In the genomic region with DNA sequence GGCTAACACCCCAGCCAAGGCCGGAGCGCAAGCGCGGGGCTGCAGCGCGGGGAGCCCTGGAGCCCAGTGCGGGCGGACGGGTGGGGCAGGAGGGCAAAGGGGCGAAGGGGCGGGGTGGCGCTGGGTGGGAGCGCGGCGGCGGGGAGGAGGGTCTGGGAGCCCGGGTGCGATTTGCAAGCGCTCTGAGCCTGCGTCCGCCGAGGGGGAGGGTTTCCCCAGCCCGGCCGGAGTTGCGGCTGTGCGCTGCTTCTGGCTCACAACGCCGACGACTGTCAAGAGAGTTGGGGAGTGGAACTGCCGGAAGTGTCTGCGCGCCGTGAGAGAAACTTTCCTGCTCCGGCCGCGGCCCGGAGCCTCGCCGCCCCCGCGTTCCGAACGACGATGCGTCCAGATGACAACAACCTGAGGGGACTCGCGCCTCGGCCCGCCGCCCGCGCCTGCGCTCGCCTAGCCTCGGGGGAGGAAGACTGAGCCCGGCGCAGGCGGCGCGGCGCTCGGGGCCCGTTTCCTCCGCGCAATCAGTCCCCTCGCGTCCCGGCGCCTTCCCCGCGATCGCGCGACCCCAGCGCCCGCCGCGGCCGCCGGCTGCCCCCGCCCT, we compare ENCODE assay signal across 7 cellular contexts. TPM values are rescaled to one million over a fixed set of nuclear protein-coding genes. Genes with fewer than 3 reads are reported as not detected.
DNase-seq lines count a peak whose midpoint lies in the region; ATAC-seq and TF ChIP-seq lines count a peak whose summit lies in the region.

A gene with protein sequence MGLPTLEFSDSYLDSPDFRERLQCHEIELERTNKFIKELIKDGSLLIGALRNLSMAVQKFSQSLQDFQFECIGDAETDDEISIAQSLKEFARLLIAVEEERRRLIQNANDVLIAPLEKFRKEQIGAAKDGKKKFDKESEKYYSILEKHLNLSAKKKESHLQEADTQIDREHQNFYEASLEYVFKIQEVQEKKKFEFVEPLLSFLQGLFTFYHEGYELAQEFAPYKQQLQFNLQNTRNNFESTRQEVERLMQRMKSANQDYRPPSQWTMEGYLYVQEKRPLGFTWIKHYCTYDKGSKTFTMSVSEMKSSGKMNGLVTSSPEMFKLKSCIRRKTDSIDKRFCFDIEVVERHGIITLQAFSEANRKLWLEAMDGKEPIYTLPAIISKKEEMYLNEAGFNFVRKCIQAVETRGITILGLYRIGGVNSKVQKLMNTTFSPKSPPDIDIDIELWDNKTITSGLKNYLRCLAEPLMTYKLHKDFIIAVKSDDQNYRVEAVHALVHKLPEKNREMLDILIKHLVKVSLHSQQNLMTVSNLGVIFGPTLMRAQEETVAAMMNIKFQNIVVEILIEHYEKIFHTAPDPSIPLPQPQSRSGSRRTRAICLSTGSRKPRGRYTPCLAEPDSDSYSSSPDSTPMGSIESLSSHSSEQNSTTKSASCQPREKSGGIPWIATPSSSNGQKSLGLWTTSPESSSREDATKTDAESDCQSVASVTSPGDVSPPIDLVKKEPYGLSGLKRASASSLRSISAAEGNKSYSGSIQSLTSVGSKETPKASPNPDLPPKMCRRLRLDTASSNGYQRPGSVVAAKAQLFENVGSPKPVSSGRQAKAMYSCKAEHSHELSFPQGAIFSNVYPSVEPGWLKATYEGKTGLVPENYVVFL (plus strand): TSS at position 257 of the 598 bp plus-strand sequence. CDS start 391 bp downstream, outside the sequence.

- H3K27ac ChIP-seq in epithelial cell of prostate: peak within 1 kb of the TSS; percentile 63
- H3K27ac ChIP-seq in testis: peak within 1 kb of the TSS; percentile 79 to 82

- POLR2A ChIA-PET in GM10248 (lab: Yijun Ruan, JAX): no interaction called here

- DNase-seq in GM10248 (ENCODE audit: extremely low spot score) (peak; percentile 81), HT1080 (ENCODE audit: low read depth) (peak; percentile 61), UCSD-AML1 (lab: John Stamatoyannopoulos, UW; ENCODE audit: unreplicated experiment) (peak; percentile 24), epithelial cell of prostate (ENCODE audit: low read depth, low spot score) (no peak), mesothelial cell of epicardium (ENCODE audit: low spot score in 2 of 2, unreplicated experiment in 2 of 2) (peak; percentile 39 to 71), testis (peak; percentile 78)

- peak within 1 kb of the TSS; percentile 76 to 77 for H3K4me3 ChIP-seq in testis

- H3K36me3 Mint-ChIP-seq in mesothelial cell of epicardium: peaks cover 2% of the 10 kb centered on the region

- no peaks in the 10 kb centered on the region for H3K4me1 ChIP-seq in testis

- 2 to 3% methylated on average over 10 to 53 of the region's 81 CpGs for WGBS in testis, 2 donors

- peak; percentile 65 for ATAC-seq in GM21447 (IDR thresholded peaks at IDR 0.05; ENCODE audit: unreplicated experiment)

- H3K4me3 Mint-ChIP-seq in mesothelial cell of epicardium: peak within 1 kb of the TSS; percentile 99

- peaks cover 42% of the 10 kb centered on the region for H3K4me1 Mint-ChIP-seq in mesothelial cell of epicardium

- TF ChIP-seq POLR2A in testis (IDR thresholded peaks at IDR 0.05): no peak

- CTCF ChIA-PET in GM10248 (lab: Yijun Ruan, JAX): interaction anchor here (0.8 to 2.6 kb wide), 7 partner anchors 11 to 57 kb away, joined by 3 to 7 read pairs (median 4); no protein-coding TSS in a partner anchor

- H3K9me3 ChIP-seq in testis: no peaks in the 10 kb centered on the region

- H3K9me3 Mint-ChIP-seq in mesothelial cell of epicardium: no peaks in the 10 kb centered on the region

- intact Hi-C loops in testis (cut with DNase I; ENCODE audit: low total_unique reads): loop anchor here (10.0 kb wide), 1 partner anchor 168 kb away; no protein-coding TSS in a partner anchor

- H3K27me3 ChIP-seq in testis: no peaks in the 10 kb centered on the region

- peak within 1 kb of the TSS; percentile 94 for H3K27ac Mint-ChIP-seq in mesothelial cell of epicardium

- TF ChIP-seq CTCF in GM10248 (IDR thresholded peaks at IDR 0.05; ENCODE audit: control extremely low read depth, extremely low read depth, low read depth, missing control alignments) (no peak), mesothelial cell of epicardium (IDR thresholded peaks at IDR 0.05; ENCODE audit: unreplicated experiment) (no peak), testis (IDR thresholded peaks at IDR 0.05) (no peak)

- no peaks in the 10 kb centered on the region for H3K27me3 Mint-ChIP-seq in mesothelial cell of epicardium (ENCODE audit: low read depth)

- H3K36me3 ChIP-seq in testis (ENCODE audit: low read depth, missing control alignments): no peaks in the 10 kb centered on the region

RNA-seq across cellular contexts. Expression of the gene that starts here (rescaled TPM):
- 8.8 and 9.9 TPM in 2 replicates for total RNA-seq in HT1080 (2014; rRNA removed; shearing (Covaris generic))
- 4.5 and 6.1 TPM in 2 replicates for polyA plus RNA-seq in HT1080 (2015; cell fraction: cytosol; rRNA removed)
- 10.3 and 14.6 TPM in 2 replicates for polyA plus RNA-seq in HT1080 (2015; cell fraction: nucleus; rRNA removed)
- total RNA-seq in mesothelial cell of epicardium: 19.4 to 21.3 TPM (median 20.2 TPM) in 3 replicates
- total RNA-seq in testis: 10 to 100 TPM in 1 of 2 donors, 1 to 10 TPM in 1; 9.8 to 12.1 TPM
- polyA plus RNA-seq in testis (ENCODE audit: insufficient read depth, low read depth, low replicate concordance): 10.4 TPM
